ENCODE assay signal across 10 cellular contexts in the genomic region with DNA sequence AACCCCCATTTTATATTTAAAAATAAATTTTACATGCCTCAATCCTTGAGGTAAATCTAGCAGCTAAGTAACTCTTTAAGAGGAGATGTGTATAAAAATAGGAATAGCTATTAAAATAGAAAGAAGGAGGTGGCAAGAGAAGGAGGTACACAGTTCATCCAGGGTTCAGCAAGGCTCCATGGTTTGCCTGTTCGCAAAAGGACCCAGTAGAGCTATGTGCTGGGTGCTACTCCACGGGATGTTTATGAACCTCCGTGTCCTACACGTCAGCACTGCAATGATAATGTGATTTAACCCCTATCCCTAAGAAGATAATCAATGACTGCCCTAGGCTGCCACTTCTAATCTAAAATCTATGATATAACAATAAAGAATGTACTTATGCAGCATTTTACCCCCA. TPM values are rescaled to one million over a fixed set of nuclear protein-coding genes. Genes with fewer than 3 reads are reported as not detected.
DNase-seq lines count a peak whose midpoint lies in the region; ATAC-seq and TF ChIP-seq lines count a peak whose summit lies in the region.
"Had no signal": no experiment of that assay in that cellular context is flagged by ENCODE, and none has a peak within 500 bp of the region (broad histone marks: within the 10 kb centered on the region; RNA-seq: fewer than 3 reads in every experiment).

No MANE protein-coding gene starts in this region.

- H3K9me3 ChIP-seq in muscle layer of colon (ENCODE audit: low read length) (no peaks in the 10 kb centered on the region), body of pancreas (no peaks in the 10 kb centered on the region)

- no peak for ATAC-seq in stimulated activated naive CD8-positive, alpha-beta T cell treated with anti-CD3 and anti-CD28 coated beads, Interleukin-15, amount 100 ng/mL, for 72 hours
- ATAC-seq in body of pancreas = no peak
- no peak for ATAC-seq in HG03342 (IDR thresholded peaks at IDR 0.05; ENCODE audit: unreplicated experiment)

- peak overlapping the region; percentile 60 for H3K9ac ChIP-seq in muscle layer of colon (ENCODE audit: low read length)

- H3K36me3 ChIP-seq in muscle layer of colon (ENCODE audit: insufficient read depth, low read length) (no peaks in the 10 kb centered on the region), body of pancreas (replicated peaks in 1 of 2; ENCODE audit: insufficient read depth in 1 of 2, low read depth in 2 of 2) (no peaks in the 10 kb centered on the region)

- H3K4me3 ChIP-seq in muscle layer of colon (ENCODE audit: low read depth in 1 of 2, low read length in 2 of 2) = no peak overlapping the region
- H3K4me3 ChIP-seq in body of pancreas = no peak overlapping the region

- H3K27me3 Mint-ChIP-seq in stimulated activated naive CD8-positive, alpha-beta T cell treated with anti-CD3 and anti-CD28 coated beads, Interleukin-15, Interleukin-2, amounts not matched to agents 100 ng/mL and 50 ng/mL, for 24 hours = peaks cover 11% of the 10 kb centered on the region
- peaks cover 9% of the 10 kb centered on the region for H3K27me3 Mint-ChIP-seq in stimulated activated naive CD8-positive, alpha-beta T cell treated with anti-CD3 and anti-CD28 coated beads, Interleukin-15, amount 100 ng/mL, for 72 hours
- H3K27me3 Mint-ChIP-seq in activated T-helper 1 cell treated with anti-CD3 and anti-CD28 coated beads, Interleukin-12 subunit alpha, Interleukin-12 subunit beta, Interleukin-2, Interleukin-4 antibody, amounts not matched to agents 30 ng/mL and 10 ng/mL and 1 ng/mL, durations not matched to agents 14 hours and 24 hours and 36 hours (ENCODE audit: insufficient read depth) = peaks cover 10% of the 10 kb centered on the region

- H3K27ac Mint-ChIP-seq in stimulated activated naive CD8-positive, alpha-beta T cell treated with anti-CD3 and anti-CD28 coated beads, Interleukin-15, Interleukin-2, amounts not matched to agents 100 ng/mL and 50 ng/mL, for 24 hours = no peak overlapping the region
- H3K27ac Mint-ChIP-seq in stimulated activated naive CD8-positive, alpha-beta T cell treated with anti-CD3 and anti-CD28 coated beads, Interleukin-15, amount 100 ng/mL, for 72 hours = no peak overlapping the region
- H3K27ac Mint-ChIP-seq in activated T-helper 1 cell treated with anti-CD3 and anti-CD28 coated beads, Interleukin-12 subunit alpha, Interleukin-12 subunit beta, Interleukin-2, Interleukin-4 antibody, amounts not matched to agents 30 ng/mL and 10 ng/mL and 1 ng/mL, durations not matched to agents 14 hours and 24 hours and 36 hours = no peak overlapping the region

- peaks cover 39% of the 10 kb centered on the region for H3K4me1 Mint-ChIP-seq in stimulated activated naive CD8-positive, alpha-beta T cell treated with anti-CD3 and anti-CD28 coated beads, Interleukin-15, Interleukin-2, amounts not matched to agents 100 ng/mL and 50 ng/mL, for 24 hours (ENCODE audit: low read depth)
- peaks cover 38% of the 10 kb centered on the region for H3K4me1 Mint-ChIP-seq in stimulated activated naive CD8-positive, alpha-beta T cell treated with anti-CD3 and anti-CD28 coated beads, Interleukin-15, amount 100 ng/mL, for 72 hours
- H3K4me1 Mint-ChIP-seq in activated T-helper 1 cell treated with anti-CD3 and anti-CD28 coated beads, Interleukin-12 subunit alpha, Interleukin-12 subunit beta, Interleukin-2, Interleukin-4 antibody, amounts not matched to agents 30 ng/mL and 10 ng/mL and 1 ng/mL, durations not matched to agents 14 hours and 24 hours and 36 hours (ENCODE audit: low read depth) = peaks cover 36% of the 10 kb centered on the region

- no peak for DNase-seq in stimulated activated naive CD8-positive, alpha-beta T cell treated with anti-CD3 and anti-CD28 coated beads, Interleukin-15, amount 100 ng/mL, for 72 hours
- DNase-seq in activated T-helper 1 cell treated with anti-CD3 and anti-CD28 coated beads, Interleukin-12 subunit alpha, Interleukin-12 subunit beta, Interleukin-2, Interleukin-4 antibody, amounts not matched to agents 30 ng/mL and 10 ng/mL and 1 ng/mL, durations not matched to agents 14 hours and 24 hours and 36 hours (ENCODE audit: low spot score) = no peak
- DNase-seq in body of pancreas = no peak
- DNase-seq in GM10266 (ENCODE audit: extremely low spot score) = no peak
- DNase-seq in stimulated activated CD4-positive, alpha-beta T cell treated with anti-CD3 and anti-CD28 coated beads, Interleukin-4, amount 100 ng/mL, for 4 hours = no peak
- DNase-seq: foreskin keratinocyte had no signal

- H3K4me3 Mint-ChIP-seq in stimulated activated naive CD8-positive, alpha-beta T cell treated with anti-CD3 and anti-CD28 coated beads, Interleukin-15, Interleukin-2, amounts not matched to agents 100 ng/mL and 50 ng/mL, for 24 hours = peak overlapping the region; percentile 74
- no peak overlapping the region for H3K4me3 Mint-ChIP-seq in stimulated activated naive CD8-positive, alpha-beta T cell treated with anti-CD3 and anti-CD28 coated beads, Interleukin-15, amount 100 ng/mL, for 72 hours
- peak overlapping the region; percentile 19 for H3K4me3 Mint-ChIP-seq in activated T-helper 1 cell treated with anti-CD3 and anti-CD28 coated beads, Interleukin-12 subunit alpha, Interleukin-12 subunit beta, Interleukin-2, Interleukin-4 antibody, amounts not matched to agents 30 ng/mL and 10 ng/mL and 1 ng/mL, durations not matched to agents 14 hours and 24 hours and 36 hours

- no peaks in the 10 kb centered on the region for H3K36me3 Mint-ChIP-seq in stimulated activated naive CD8-positive, alpha-beta T cell treated with anti-CD3 and anti-CD28 coated beads, Interleukin-15, Interleukin-2, amounts not matched to agents 100 ng/mL and 50 ng/mL, for 24 hours (ENCODE audit: low read depth)
- H3K36me3 Mint-ChIP-seq in activated T-helper 1 cell treated with anti-CD3 and anti-CD28 coated beads, Interleukin-12 subunit alpha, Interleukin-12 subunit beta, Interleukin-2, Interleukin-4 antibody, amounts not matched to agents 30 ng/mL and 10 ng/mL and 1 ng/mL, durations not matched to agents 14 hours and 24 hours and 36 hours (ENCODE audit: low read depth) = peaks cover 12% of the 10 kb centered on the region

- H3K27me3 ChIP-seq in muscle layer of colon (ENCODE audit: control insufficient read depth in 1 of 2, insufficient read depth in 2 of 2, low read length in 2 of 2) (no peaks in the 10 kb centered on the region), body of pancreas (no peaks in the 10 kb centered on the region)

- TF ChIP-seq POLR2A in body of pancreas (IDR thresholded peaks at IDR 0.05) = no peak

- H3K4me1 ChIP-seq in muscle layer of colon (ENCODE audit: insufficient read depth, low read length) (peaks cover 23% of the 10 kb centered on the region), body of pancreas (peaks cover 38% of the 10 kb centered on the region)

- no peaks in the 10 kb centered on the region for H3K9me3 Mint-ChIP-seq in stimulated activated naive CD8-positive, alpha-beta T cell treated with anti-CD3 and anti-CD28 coated beads, Interleukin-15, Interleukin-2, amounts not matched to agents 100 ng/mL and 50 ng/mL, for 24 hours
- no peaks in the 10 kb centered on the region for H3K9me3 Mint-ChIP-seq in stimulated activated naive CD8-positive, alpha-beta T cell treated with anti-CD3 and anti-CD28 coated beads, Interleukin-15, amount 100 ng/mL, for 72 hours
- H3K9me3 Mint-ChIP-seq in activated T-helper 1 cell treated with anti-CD3 and anti-CD28 coated beads, Interleukin-12 subunit alpha, Interleukin-12 subunit beta, Interleukin-2, Interleukin-4 antibody, amounts not matched to agents 30 ng/mL and 10 ng/mL and 1 ng/mL, durations not matched to agents 14 hours and 24 hours and 36 hours = no peaks in the 10 kb centered on the region

- WGBS in body of pancreas, 2 donors = 30 to 40% methylated on average over 4 of the region's 4 CpGs

- no peak for TF ChIP-seq CTCF in body of pancreas (IDR thresholded peaks at IDR 0.05)
- no peak for TF ChIP-seq CTCF in GM10266 (IDR thresholded peaks at IDR 0.05; ENCODE audit: control insufficient read depth, insufficient read depth, low read depth, missing control alignments)

- peak overlapping the region; percentile 68 for H3K27ac ChIP-seq in muscle layer of colon (ENCODE audit: low read depth, low read length)
- peak overlapping the region in 2 of 4 donors; percentile 71 to 81 for H3K27ac ChIP-seq in body of pancreas
- H3K27ac ChIP-seq: foreskin keratinocyte had no signal

- intact Hi-C loops in activated T-helper 1 cell treated with anti-CD3 and anti-CD28 coated beads, Interleukin-12 subunit alpha, Interleukin-12 subunit beta, Interleukin-2, Interleukin-4 antibody, amounts not matched to agents 30 ng/mL and 10 ng/mL and 1 ng/mL, durations not matched to agents 14 hours and 24 hours and 36 hours (cut with micrococcal nuclease) = loop anchor here (1.0 kb wide), 1 partner anchor 35 kb away; a partner anchor contains a TSS
- intact Hi-C loops in body of pancreas (cut with DNase I) = no loop called here

RNA-seq across cellular contexts. Expression of a gene that starts 0.9 kb away (rescaled TPM):
- 31.3 and 33.5 TPM in 2 replicates for total RNA-seq in activated T-helper 1 cell treated with anti-CD3 and anti-CD28 coated beads, Interleukin-12 subunit alpha, Interleukin-12 subunit beta, Interleukin-2, Interleukin-4 antibody, amounts not matched to agents 30 ng/mL and 10 ng/mL and 1 ng/mL, durations not matched to agents 14 hours and 24 hours and 36 hours
- 10 to 100 TPM; 17.8 to 31.9 TPM for total RNA-seq in body of pancreas

RNA-seq across cellular contexts. Expression of a gene that starts 5.3 kb away (rescaled TPM):
- 0.10 and 0.12 TPM in 2 replicates for total RNA-seq in activated T-helper 1 cell treated with anti-CD3 and anti-CD28 coated beads, Interleukin-12 subunit alpha, Interleukin-12 subunit beta, Interleukin-2, Interleukin-4 antibody, amounts not matched to agents 30 ng/mL and 10 ng/mL and 1 ng/mL, durations not matched to agents 14 hours and 24 hours and 36 hours
- total RNA-seq in body of pancreas = not detected
- total RNA-seq: bronchial epithelial cell, foreskin keratinocyte had no signal

RNA-seq across cellular contexts. Expression of a gene that starts 35.3 kb away (rescaled TPM):
- 240 and 245 TPM in 2 replicates for total RNA-seq in activated T-helper 1 cell treated with anti-CD3 and anti-CD28 coated beads, Interleukin-12 subunit alpha, Interleukin-12 subunit beta, Interleukin-2, Interleukin-4 antibody, amounts not matched to agents 30 ng/mL and 10 ng/mL and 1 ng/mL, durations not matched to agents 14 hours and 24 hours and 36 hours
- 10 to 100 TPM; 32.6 to 52.9 TPM for total RNA-seq in body of pancreas

Comparison
In these comparisons a context has a peak if more than half of its experiments do, and no peak if none do; other contexts are left out.
1. H3K4me3 Mint-ChIP-seq: peak in stimulated activated naive CD8-positive, alpha-beta T cell treated with anti-CD3 and anti-CD28 coated beads, Interleukin-15, Interleukin-2, amounts not matched to agents 100 ng/mL and 50 ng/mL, for 24 hours (single experiment) and activated T-helper 1 cell treated with anti-CD3 and anti-CD28 coated beads, Interleukin-12 subunit alpha, Interleukin-12 subunit beta, Interleukin-2, Interleukin-4 antibody, amounts not matched to agents 30 ng/mL and 10 ng/mL and 1 ng/mL, durations not matched to agents 14 hours and 24 hours and 36 hours (single experiment); none in stimulated activated naive CD8-positive, alpha-beta T cell treated with anti-CD3 and anti-CD28 coated beads, Interleukin-15, amount 100 ng/mL, for 72 hours (0 of 2).